Comparison of ENCODE assay signal across 9 cellular contexts in genomic region chr3:31165399-31165860, GRCh38.
DNase-seq lines count a peak whose midpoint lies in the region; ATAC-seq, FAIRE-seq and TF ChIP-seq lines count a peak whose summit lies in the region.
"Had no signal": no experiment of that assay in that cellular context is flagged by ENCODE, and none has a peak within 500 bp of the region (broad histone marks: within the 10 kb centered on the region; RNA-seq: fewer than 3 reads in every experiment).

No MANE protein-coding gene starts in this region.

- H3K36me3 ChIP-seq in bronchial epithelial cell (ENCODE audit: control insufficient read depth, insufficient read depth, low read length) (no peaks in the 10 kb centered on the region), mesodermal cell (ENCODE audit: control insufficient read depth, insufficient read depth, low read length) (no peaks in the 10 kb centered on the region)

- TF ChIP-seq CTCF in AG10803 (conservative IDR thresholded peaks at IDR 0.05; ENCODE audit: low read length), result no peak
- no peak for TF ChIP-seq CTCF in bronchial epithelial cell (IDR thresholded peaks at IDR 0.05; ENCODE audit: insufficient read depth, low read length, severe bottlenecking)

- peaks cover 14% of the 10 kb centered on the region for H3K4me1 ChIP-seq in mesodermal cell (ENCODE audit: control insufficient read depth, insufficient read depth, low read length, poor library complexity, severe bottlenecking)

- H3K9me3 ChIP-seq in mesodermal cell (ENCODE audit: control insufficient read depth, low read length), result no peaks in the 10 kb centered on the region

- no peaks in the 10 kb centered on the region for H3K27me3 ChIP-seq in bronchial epithelial cell (ENCODE audit: control insufficient read depth, insufficient read depth, low read length)

- no peak for ATAC-seq in GM21619 (IDR thresholded peaks at IDR 0.05; ENCODE audit: unreplicated experiment)
- ATAC-seq: activated T-cell treated with anti-CD3 and anti-CD28 coated beads, Interleukin-2, amount 50 U/mL, for 4 hours had no signal

- DNase-seq in AG10803 (ENCODE audit: low read depth) (peak; percentile 25), NCI-H187 (lab: John Stamatoyannopoulos, UW) (peak; percentile 40 to 71), bronchial epithelial cell (ENCODE audit: low read depth) (peak; percentile 31), NCI-H1048 (lab: John Stamatoyannopoulos, UW) (no peak), NCI-H2171 (lab: John Stamatoyannopoulos, UW) (no peak)
- DNase-seq in activated effector memory CD4-positive, alpha-beta T cell treated with Interleukin-2 at 50 U/mL for 16 hours, result no peak
- DNase-seq: activated T-cell treated with anti-CD3 and anti-CD28 coated beads, Interleukin-2, amount 50 U/mL, for 4 hours had no signal

- FAIRE-seq in bronchial epithelial cell (lab: Jason Lieb, UNC), result no peak

- WGBS in mesodermal cell (ENCODE audit: insufficient coverage in 2 of 2), 2 experiments, result 22 to 28% methylated on average over 3 to 5 of the region's 8 CpGs

- H3K27ac ChIP-seq in mesodermal cell (ENCODE audit: low read depth, low read length, severe bottlenecking), result peak overlapping the region; percentile 70

- H3K4me3 ChIP-seq in AG10803 (ENCODE audit: low read length), result no peak overlapping the region
- no peak overlapping the region for H3K4me3 ChIP-seq in bronchial epithelial cell (ENCODE audit: low read depth, low read length)
- H3K4me3 ChIP-seq in mesodermal cell (ENCODE audit: extremely low read depth, insufficient read depth, low read length, poor library complexity, severe bottlenecking), result no peak overlapping the region

Comparison
In these comparisons a context has a peak if more than half of its experiments do, and no peak if none do; other contexts are left out.
1. DNase-seq: peak in AG10803 (single experiment), NCI-H187 (2 of 2) and bronchial epithelial cell (single experiment); none in activated effector memory CD4-positive, alpha-beta T cell treated with Interleukin-2 at 50 U/mL for 16 hours (single experiment), NCI-H1048 (single experiment) and NCI-H2171 (single experiment).